In the genomic region with DNA sequence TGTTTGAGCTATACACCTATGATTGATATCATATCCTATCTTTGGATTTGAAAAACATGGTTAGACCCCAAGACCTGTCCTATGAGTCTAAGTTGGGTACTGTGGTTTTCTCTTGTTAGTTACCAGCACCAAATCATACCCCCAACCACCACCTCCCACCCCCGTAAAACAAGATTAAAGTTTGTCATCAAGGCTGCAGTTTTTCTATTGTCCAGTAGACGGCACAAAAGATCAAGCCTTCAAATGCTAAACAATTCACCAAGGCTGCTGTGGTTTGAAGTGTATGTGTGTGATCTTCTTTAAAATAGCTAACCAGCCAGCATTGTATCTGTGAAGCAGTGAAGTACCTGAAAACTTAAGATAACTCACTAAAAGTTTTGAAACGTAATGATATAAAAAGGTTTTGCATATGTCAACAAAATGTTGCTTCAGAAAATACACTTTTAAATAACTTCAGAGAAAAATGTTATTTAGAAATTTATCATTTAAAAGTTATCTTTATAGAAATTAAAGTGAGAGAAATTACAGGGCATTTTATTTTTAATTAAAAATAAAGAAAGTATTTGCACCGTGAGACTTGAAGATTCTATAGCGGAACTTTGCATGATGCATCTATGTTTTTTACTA, we compare ENCODE assay signal across 9 cellular contexts. TPM values are rescaled to one million over a fixed set of nuclear protein-coding genes. Genes with fewer than 3 reads are reported as not detected.
A peak's percentile ranks its signal among the peaks of the same experiment; 100 is the strongest.
DNase-seq lines count a peak whose midpoint lies in the region; ATAC-seq and TF ChIP-seq lines count a peak whose summit lies in the region.
"Had no signal": no experiment of that assay in that cellular context is flagged by ENCODE, and none has a peak within 500 bp of the region (broad histone marks: within the 10 kb centered on the region; RNA-seq: fewer than 3 reads in every experiment).

No MANE protein-coding gene starts in this region.

- ATAC-seq in activated T-cell treated with anti-CD3 and anti-CD28 coated beads, Interleukin-2, amount 50 U/mL, for 72 hours (replicated peaks in 1 of 2) = peak; percentile 25 to 27
- no peak for ATAC-seq in GM19035 (IDR thresholded peaks at IDR 0.05; ENCODE audit: unreplicated experiment)
- no peak for ATAC-seq in GM19324 (IDR thresholded peaks at IDR 0.05; ENCODE audit: low FRiP score, unreplicated experiment)

- no peaks in the 10 kb centered on the region for H3K9me3 Mint-ChIP-seq in activated T-cell treated with anti-CD3 and anti-CD28 coated beads, Interleukin-2, amount 50 U/mL, for 72 hours
- no peaks in the 10 kb centered on the region for H3K9me3 Mint-ChIP-seq in activated T-cell treated with anti-CD3 and anti-CD28 coated beads, Interleukin-2, amount 50 U/mL, for 24 hours
- H3K9me3 Mint-ChIP-seq: activated naive CD4-positive, alpha-beta T cell treated with anti-CD3 and anti-CD28 coated beads, Interleukin-2, amount 50 U/mL, for 24 hours had no signal

- peaks cover 74% of the 10 kb centered on the region for H3K27me3 Mint-ChIP-seq in activated T-cell treated with anti-CD3 and anti-CD28 coated beads, Interleukin-2, amount 50 U/mL, for 72 hours (ENCODE audit: low read depth)
- H3K27me3 Mint-ChIP-seq in activated T-cell treated with anti-CD3 and anti-CD28 coated beads, Interleukin-2, amount 50 U/mL, for 24 hours = peaks cover 85% of the 10 kb centered on the region

- no peak overlapping the region for H3K27ac Mint-ChIP-seq in activated T-cell treated with anti-CD3 and anti-CD28 coated beads, Interleukin-2, amount 50 U/mL, for 72 hours
- H3K27ac Mint-ChIP-seq in activated T-cell treated with anti-CD3 and anti-CD28 coated beads, Interleukin-2, amount 50 U/mL, for 24 hours = no peak overlapping the region

- peaks cover 15% of the 10 kb centered on the region for H3K4me1 Mint-ChIP-seq in activated T-cell treated with anti-CD3 and anti-CD28 coated beads, Interleukin-2, amount 50 U/mL, for 72 hours (ENCODE audit: low read depth)
- H3K4me1 Mint-ChIP-seq in activated T-cell treated with anti-CD3 and anti-CD28 coated beads, Interleukin-2, amount 50 U/mL, for 24 hours (ENCODE audit: low read depth) = peaks cover 17% of the 10 kb centered on the region

- no peak for DNase-seq in activated T-cell treated with anti-CD3 and anti-CD28 coated beads, Interleukin-2, amount 50 U/mL, for 72 hours
- DNase-seq in activated T-cell treated with anti-CD3 and anti-CD28 coated beads, Interleukin-2, amount 50 U/mL, for 24 hours = no peak
- DNase-seq in LoVo (ENCODE audit: low spot score) (peak; percentile 41), SHP77 treated with DMSO at 0.1 percent for 48 hours (lab: John Stamatoyannopoulos, UW) (peak; percentile 56), fibroblast of mammary gland (ENCODE audit: low read depth) (peak; percentile 81), renal cortical epithelial cell (ENCODE audit: low read depth) (peak; percentile 61)

- H3K36me3 Mint-ChIP-seq in activated T-cell treated with anti-CD3 and anti-CD28 coated beads, Interleukin-2, amount 50 U/mL, for 72 hours (ENCODE audit: insufficient read depth in 2 of 2) = peaks cover 3 to 4% of the 10 kb centered on the region in 2 donors
- H3K36me3 Mint-ChIP-seq in activated T-cell treated with anti-CD3 and anti-CD28 coated beads, Interleukin-2, amount 50 U/mL, for 24 hours (ENCODE audit: low read depth) = no peaks in the 10 kb centered on the region
- H3K36me3 Mint-ChIP-seq: activated naive CD4-positive, alpha-beta T cell treated with anti-CD3 and anti-CD28 coated beads, Interleukin-2, amount 50 U/mL, for 24 hours had no signal

- peak; percentile 99 for TF ChIP-seq CTCF in fibroblast of mammary gland (conservative IDR thresholded peaks at IDR 0.05; ENCODE audit: control insufficient read depth, insufficient read depth, low read depth, low read length)

- no peak overlapping the region for H3K4me3 ChIP-seq in fibroblast of mammary gland (ENCODE audit: control insufficient read depth, low read depth, low read length)

- H3K4me3 Mint-ChIP-seq in activated T-cell treated with anti-CD3 and anti-CD28 coated beads, Interleukin-2, amount 50 U/mL, for 72 hours = no peak overlapping the region
- no peak overlapping the region for H3K4me3 Mint-ChIP-seq in activated T-cell treated with anti-CD3 and anti-CD28 coated beads, Interleukin-2, amount 50 U/mL, for 24 hours
- H3K4me3 Mint-ChIP-seq: activated naive CD4-positive, alpha-beta T cell treated with anti-CD3 and anti-CD28 coated beads, Interleukin-2, amount 50 U/mL, for 24 hours had no signal

RNA-seq across cellular contexts. Expression of a gene that starts 5.8 kb away (rescaled TPM):
- under 1 TPM in 1 of 2 donors, not detected in 1; 0.34 TPM for total RNA-seq in activated T-cell treated with anti-CD3 and anti-CD28 coated beads, Interleukin-2, amount 50 U/mL, for 72 hours
- 1.8 and 3.1 TPM in 2 replicates for total RNA-seq in renal cortical epithelial cell

Comparison
In these comparisons a context has a peak if more than half of its experiments do, and no peak if none do; other contexts are left out.
1. ATAC-seq: peak in activated T-cell treated with anti-CD3 and anti-CD28 coated beads, Interleukin-2, amount 50 U/mL, for 72 hours (2 of 2); none in GM19035 (single experiment) and GM19324 (single experiment).
2. DNase-seq: peak in LoVo (single experiment), SHP77 treated with DMSO at 0.1 percent for 48 hours (single experiment), fibroblast of mammary gland (single experiment) and renal cortical epithelial cell (single experiment); none in activated T-cell treated with anti-CD3 and anti-CD28 coated beads, Interleukin-2, amount 50 U/mL, for 72 hours (0 of 2) and activated T-cell treated with anti-CD3 and anti-CD28 coated beads, Interleukin-2, amount 50 U/mL, for 24 hours (single experiment).